ENCODE assay signal across 28 cellular contexts in the genomic region with DNA sequence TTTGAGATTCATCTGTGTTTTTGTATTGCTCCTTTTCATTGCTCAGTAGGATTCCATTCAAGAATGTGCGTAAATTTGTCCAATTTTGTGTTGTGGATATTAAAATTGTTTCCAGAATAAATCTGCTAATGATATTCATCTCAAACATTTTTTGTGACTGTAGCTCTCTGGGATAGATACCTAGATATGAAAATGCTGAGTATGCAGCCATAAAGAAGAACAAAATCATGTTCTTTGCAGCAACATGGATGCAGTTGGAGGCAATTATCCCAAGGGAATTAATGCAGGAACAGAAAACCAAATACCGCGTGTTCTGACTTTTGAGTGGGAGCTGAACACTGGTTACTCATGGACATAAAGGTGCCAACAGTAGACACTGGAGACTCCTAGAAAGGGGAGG.
"Had no signal": no experiment of that assay in that cellular context is flagged by ENCODE, and none has a peak within 500 bp of the region (broad histone marks: within the 10 kb centered on the region; RNA-seq: fewer than 3 reads in every experiment).

No MANE protein-coding gene starts in this region.

- H3K27ac ChIP-seq: colonic mucosa, coronary artery, dorsolateral prefrontal cortex, epithelial cell of prostate, esophagus muscularis mucosa, esophagus squamous epithelium, foreskin keratinocyte, gastrocnemius medialis, gastroesophageal sphincter, heart left ventricle, heart right ventricle had no signal

- H3K36me3 ChIP-seq: colonic mucosa, esophagus muscularis mucosa, esophagus squamous epithelium, gastrocnemius medialis, gastroesophageal sphincter, heart left ventricle, heart right ventricle had no signal

- DNase-seq: colonic mucosa; cortex of kidney; dermis blood vessel endothelial cell; dorsolateral prefrontal cortex; effector CD4-positive, alpha-beta T cell; effector CD8-positive, alpha-beta T cell; effector memory CD4-positive, alpha-beta T cell; effector memory CD8-positive, alpha-beta T cell; endodermal cell; erythroblast; esophagus squamous epithelium; foreskin fibroblast; foreskin keratinocyte; foreskin melanocyte; gastrocnemius medialis; glutamatergic neuron; head of caudate nucleus; heart left ventricle; heart right ventricle had no signal

- FAIRE-seq: colon, endometrium, endothelial cell of umbilical vein, frontal cortex had no signal

- H3K4me3 ChIP-seq: colonic mucosa, coronary artery, dorsolateral prefrontal cortex, esophagus muscularis mucosa, esophagus squamous epithelium, gastrocnemius medialis, gastroesophageal sphincter, heart left ventricle, heart right ventricle had no signal

- H3K27me3 ChIP-seq: colonic mucosa, dorsolateral prefrontal cortex, esophagus muscularis mucosa, esophagus squamous epithelium, foreskin keratinocyte, gastrocnemius medialis, gastroesophageal sphincter, heart left ventricle, heart right ventricle had no signal

- H3K4me1 ChIP-seq: colonic mucosa, esophagus muscularis mucosa, esophagus squamous epithelium, foreskin keratinocyte, gastrocnemius medialis, gastroesophageal sphincter, heart left ventricle, heart right ventricle had no signal

- H3K9me3 ChIP-seq: colonic mucosa, gastrocnemius medialis had no signal

- ATAC-seq: effector memory CD8-positive, alpha-beta T cell; esophagus mucosa; foreskin keratinocyte; gastrocnemius medialis; gastroesophageal sphincter; heart left ventricle; heart right ventricle had no signal
